Comparison of ENCODE assay signal across 11 cellular contexts in the genomic region with DNA sequence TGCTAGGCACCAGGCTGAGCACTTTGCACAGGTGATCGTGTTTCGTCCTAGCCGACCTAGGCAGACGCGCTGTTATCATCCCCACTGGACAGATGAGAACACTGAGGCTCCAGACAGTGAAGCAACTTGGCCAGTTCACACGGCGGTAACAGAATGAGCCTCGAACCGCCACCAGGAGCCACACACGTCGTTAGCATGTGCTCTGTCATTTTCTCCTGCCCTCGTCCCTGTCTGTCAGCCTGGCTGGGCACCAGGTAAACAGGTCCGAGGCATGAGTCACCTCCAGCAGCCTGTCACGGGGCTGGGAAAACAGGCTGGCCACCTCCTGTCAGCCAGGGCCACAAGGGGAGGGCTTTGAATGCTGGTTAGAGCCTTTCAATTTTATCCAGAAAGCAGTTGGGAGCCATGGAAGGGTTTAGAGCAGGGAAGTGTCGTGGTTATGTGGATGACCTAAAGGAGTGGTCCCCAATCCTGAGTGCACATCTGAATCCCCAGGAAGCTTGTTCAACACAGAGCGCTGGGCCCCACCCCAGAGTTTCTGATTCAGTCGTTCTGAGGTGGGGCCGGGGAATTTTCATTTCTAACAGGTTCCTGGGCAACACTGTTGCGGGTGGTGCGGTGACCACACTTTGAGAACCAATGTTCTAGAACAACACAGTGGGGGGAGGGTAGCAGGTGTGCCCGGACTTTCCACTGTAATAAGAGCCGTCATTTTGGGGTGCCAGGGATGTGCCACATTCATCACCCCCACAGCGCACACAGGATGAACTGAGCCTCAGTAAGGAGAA. TPM values are rescaled to one million over a fixed set of nuclear protein-coding genes. Genes with fewer than 3 reads are reported as not detected.
A peak's percentile ranks its signal among the peaks of the same experiment; 100 is the strongest.
DNase-seq lines count a peak whose midpoint lies in the region; ATAC-seq and TF ChIP-seq lines count a peak whose summit lies in the region.
"Had no signal": no experiment of that assay in that cellular context is flagged by ENCODE, and none has a peak within 500 bp of the region (broad histone marks: within the 10 kb centered on the region; RNA-seq: fewer than 3 reads in every experiment).

No MANE protein-coding gene starts in this region.

- H3K9me2 ChIP-seq in GM23338 (ENCODE audit: insufficient read depth), result no peaks in the 10 kb centered on the region

- H3K36me3 ChIP-seq in GM23338 (ENCODE audit: insufficient read depth), result no peaks in the 10 kb centered on the region

- no peaks in the 10 kb centered on the region for H3K4me1 ChIP-seq in GM23338 (ENCODE audit: insufficient read depth)

- peaks cover 7% of the 10 kb centered on the region for H3K27me3 Mint-ChIP-seq in GM23338 (ENCODE audit: insufficient read depth, low read depth, poor library complexity)

- DNase-seq in DMS53 (lab: John Stamatoyannopoulos, UW), result peak; percentile 97
- peak; percentile 45 for DNase-seq in RPMI8226
- peak; percentile 59 for DNase-seq in glomerular visceral epithelial cell (ENCODE audit: extremely low spot score)
- peak; percentile 54 for DNase-seq in sciatic nerve (ENCODE audit: low spot score)
- no peak for DNase-seq in NCI-H226
- DNase-seq in GM23338 (ENCODE audit: low spot score), result no peak
- no peak for DNase-seq in cerebellar nuclear complex (lab: John Stamatoyannopoulos, UW)
- DNase-seq in activated CD4-positive, CD25-positive, alpha-beta regulatory T cell (lab: John Stamatoyannopoulos, UW), result no peak
- DNase-seq: glutamatergic neuron; KBM-7; stimulated activated CD8-positive, alpha-beta memory T cell treated with anti-CD3 and anti-CD28 coated beads, Interleukin-4, amount 100 ng/mL, for 48 hours had no signal

- no peak overlapping the region for H3K27ac Mint-ChIP-seq in GM23338

- H4K20me1 ChIP-seq in GM23338 (replicated peaks; ENCODE audit: insufficient read depth), result no peaks in the 10 kb centered on the region

- H3K4me2 ChIP-seq in GM23338, result no peak overlapping the region

- no peaks in the 10 kb centered on the region for H3K27me3 ChIP-seq in GM23338 (ENCODE audit: insufficient read depth)

- TF ChIP-seq CTCF in GM23338 (conservative IDR thresholded peaks at IDR 0.05; ENCODE audit: low read depth in 2 of 2), result no peak

- ATAC-seq in sciatic nerve, result no peak
- ATAC-seq in GM23338, result no peak

- H3K4me3 ChIP-seq in GM23338, result no peak overlapping the region

- no peak overlapping the region for H3K27ac ChIP-seq in GM23338 (ENCODE audit: low read depth)

- no peaks in the 10 kb centered on the region for H3K4me1 Mint-ChIP-seq in GM23338

- intact Hi-C loops in sciatic nerve (cut with DNase I), result no loop called here

- no peak overlapping the region for H3K4me3 Mint-ChIP-seq in GM23338

- no peaks in the 10 kb centered on the region for H3K9me3 Mint-ChIP-seq in GM23338

- H3K79me2 ChIP-seq in GM23338 (replicated peaks; ENCODE audit: insufficient read depth), result no peaks in the 10 kb centered on the region

- no peak overlapping the region for H2AFZ ChIP-seq in GM23338

- no peaks in the 10 kb centered on the region for H3F3A ChIP-seq in GM23338 (replicated peaks; ENCODE audit: low read depth)

- H3K36me3 Mint-ChIP-seq in GM23338 (ENCODE audit: low read depth), result no peaks in the 10 kb centered on the region

TF ChIP-seq in GM23338, 12 proteins besides CTCF, POLR2A, EP300 and RAD21 (continues in another document):
- TF ChIP-seq, protein P1, sequence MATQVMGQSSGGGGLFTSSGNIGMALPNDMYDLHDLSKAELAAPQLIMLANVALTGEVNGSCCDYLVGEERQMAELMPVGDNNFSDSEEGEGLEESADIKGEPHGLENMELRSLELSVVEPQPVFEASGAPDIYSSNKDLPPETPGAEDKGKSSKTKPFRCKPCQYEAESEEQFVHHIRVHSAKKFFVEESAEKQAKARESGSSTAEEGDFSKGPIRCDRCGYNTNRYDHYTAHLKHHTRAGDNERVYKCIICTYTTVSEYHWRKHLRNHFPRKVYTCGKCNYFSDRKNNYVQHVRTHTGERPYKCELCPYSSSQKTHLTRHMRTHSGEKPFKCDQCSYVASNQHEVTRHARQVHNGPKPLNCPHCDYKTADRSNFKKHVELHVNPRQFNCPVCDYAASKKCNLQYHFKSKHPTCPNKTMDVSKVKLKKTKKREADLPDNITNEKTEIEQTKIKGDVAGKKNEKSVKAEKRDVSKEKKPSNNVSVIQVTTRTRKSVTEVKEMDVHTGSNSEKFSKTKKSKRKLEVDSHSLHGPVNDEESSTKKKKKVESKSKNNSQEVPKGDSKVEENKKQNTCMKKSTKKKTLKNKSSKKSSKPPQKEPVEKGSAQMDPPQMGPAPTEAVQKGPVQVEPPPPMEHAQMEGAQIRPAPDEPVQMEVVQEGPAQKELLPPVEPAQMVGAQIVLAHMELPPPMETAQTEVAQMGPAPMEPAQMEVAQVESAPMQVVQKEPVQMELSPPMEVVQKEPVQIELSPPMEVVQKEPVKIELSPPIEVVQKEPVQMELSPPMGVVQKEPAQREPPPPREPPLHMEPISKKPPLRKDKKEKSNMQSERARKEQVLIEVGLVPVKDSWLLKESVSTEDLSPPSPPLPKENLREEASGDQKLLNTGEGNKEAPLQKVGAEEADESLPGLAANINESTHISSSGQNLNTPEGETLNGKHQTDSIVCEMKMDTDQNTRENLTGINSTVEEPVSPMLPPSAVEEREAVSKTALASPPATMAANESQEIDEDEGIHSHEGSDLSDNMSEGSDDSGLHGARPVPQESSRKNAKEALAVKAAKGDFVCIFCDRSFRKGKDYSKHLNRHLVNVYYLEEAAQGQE (IDR thresholded peaks at IDR 0.05; ENCODE audit: unreplicated experiment), result no peak
- TF ChIP-seq, protein P2, sequence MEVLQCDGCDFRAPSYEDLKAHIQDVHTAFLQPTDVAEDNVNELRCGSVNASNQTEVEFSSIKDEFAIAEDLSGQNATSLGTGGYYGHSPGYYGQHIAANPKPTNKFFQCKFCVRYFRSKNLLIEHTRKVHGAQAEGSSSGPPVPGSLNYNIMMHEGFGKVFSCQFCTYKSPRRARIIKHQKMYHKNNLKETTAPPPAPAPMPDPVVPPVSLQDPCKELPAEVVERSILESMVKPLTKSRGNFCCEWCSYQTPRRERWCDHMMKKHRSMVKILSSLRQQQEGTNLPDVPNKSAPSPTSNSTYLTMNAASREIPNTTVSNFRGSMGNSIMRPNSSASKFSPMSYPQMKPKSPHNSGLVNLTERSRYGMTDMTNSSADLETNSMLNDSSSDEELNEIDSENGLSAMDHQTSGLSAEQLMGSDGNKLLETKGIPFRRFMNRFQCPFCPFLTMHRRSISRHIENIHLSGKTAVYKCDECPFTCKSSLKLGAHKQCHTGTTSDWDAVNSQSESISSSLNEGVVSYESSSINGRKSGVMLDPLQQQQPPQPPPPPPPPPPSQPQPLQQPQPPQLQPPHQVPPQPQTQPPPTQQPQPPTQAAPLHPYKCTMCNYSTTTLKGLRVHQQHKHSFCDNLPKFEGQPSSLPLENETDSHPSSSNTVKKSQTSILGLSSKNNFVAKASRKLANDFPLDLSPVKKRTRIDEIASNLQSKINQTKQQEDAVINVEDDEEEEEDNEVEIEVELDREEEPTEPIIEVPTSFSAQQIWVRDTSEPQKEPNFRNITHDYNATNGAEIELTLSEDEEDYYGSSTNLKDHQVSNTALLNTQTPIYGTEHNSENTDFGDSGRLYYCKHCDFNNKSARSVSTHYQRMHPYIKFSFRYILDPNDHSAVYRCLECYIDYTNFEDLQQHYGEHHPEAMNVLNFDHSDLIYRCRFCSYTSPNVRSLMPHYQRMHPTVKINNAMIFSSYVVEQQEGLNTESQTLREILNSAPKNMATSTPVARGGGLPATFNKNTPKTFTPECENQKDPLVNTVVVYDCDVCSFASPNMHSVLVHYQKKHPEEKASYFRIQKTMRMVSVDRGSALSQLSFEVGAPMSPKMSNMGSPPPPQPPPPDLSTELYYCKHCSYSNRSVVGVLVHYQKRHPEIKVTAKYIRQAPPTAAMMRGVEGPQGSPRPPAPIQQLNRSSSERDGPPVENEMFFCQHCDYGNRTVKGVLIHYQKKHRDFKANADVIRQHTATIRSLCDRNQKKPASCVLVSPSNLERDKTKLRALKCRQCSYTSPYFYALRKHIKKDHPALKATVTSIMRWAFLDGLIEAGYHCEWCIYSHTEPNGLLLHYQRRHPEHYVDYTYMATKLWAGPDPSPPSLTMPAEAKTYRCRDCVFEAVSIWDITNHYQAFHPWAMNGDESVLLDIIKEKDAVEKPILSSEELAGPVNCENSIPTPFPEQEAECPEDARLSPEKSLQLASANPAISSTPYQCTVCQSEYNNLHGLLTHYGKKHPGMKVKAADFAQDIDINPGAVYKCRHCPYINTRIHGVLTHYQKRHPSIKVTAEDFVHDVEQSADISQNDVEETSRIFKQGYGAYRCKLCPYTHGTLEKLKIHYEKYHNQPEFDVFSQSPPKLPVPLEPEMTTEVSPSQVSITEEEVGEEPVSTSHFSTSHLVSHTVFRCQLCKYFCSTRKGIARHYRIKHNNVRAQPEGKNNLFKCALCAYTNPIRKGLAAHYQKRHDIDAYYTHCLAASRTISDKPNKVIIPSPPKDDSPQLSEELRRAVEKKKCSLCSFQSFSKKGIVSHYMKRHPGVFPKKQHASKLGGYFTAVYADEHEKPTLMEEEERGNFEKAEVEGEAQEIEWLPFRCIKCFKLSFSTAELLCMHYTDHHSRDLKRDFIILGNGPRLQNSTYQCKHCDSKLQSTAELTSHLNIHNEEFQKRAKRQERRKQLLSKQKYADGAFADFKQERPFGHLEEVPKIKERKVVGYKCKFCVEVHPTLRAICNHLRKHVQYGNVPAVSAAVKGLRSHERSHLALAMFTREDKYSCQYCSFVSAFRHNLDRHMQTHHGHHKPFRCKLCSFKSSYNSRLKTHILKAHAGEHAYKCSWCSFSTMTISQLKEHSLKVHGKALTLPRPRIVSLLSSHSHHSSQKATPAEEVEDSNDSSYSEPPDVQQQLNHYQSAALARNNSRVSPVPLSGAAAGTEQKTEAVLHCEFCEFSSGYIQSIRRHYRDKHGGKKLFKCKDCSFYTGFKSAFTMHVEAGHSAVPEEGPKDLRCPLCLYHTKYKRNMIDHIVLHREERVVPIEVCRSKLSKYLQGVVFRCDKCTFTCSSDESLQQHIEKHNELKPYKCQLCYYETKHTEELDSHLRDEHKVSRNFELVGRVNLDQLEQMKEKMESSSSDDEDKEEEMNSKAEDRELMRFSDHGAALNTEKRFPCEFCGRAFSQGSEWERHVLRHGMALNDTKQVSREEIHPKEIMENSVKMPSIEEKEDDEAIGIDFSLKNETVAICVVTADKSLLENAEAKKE (CRISPR knock-in tag; IDR thresholded peaks at IDR 0.05), result no peak
- TF ChIP-seq NANOG (IDR thresholded peaks at IDR 0.05; ENCODE audit: borderline replicate concordance) (no peak), POLR2AphosphoS5 (IDR thresholded peaks at IDR 0.05; ENCODE audit: low read depth) (no peak), JUNB (IDR thresholded peaks at IDR 0.05; ENCODE audit: unreplicated experiment) (no peak), EZH2 (IDR thresholded peaks at IDR 0.05; ENCODE audit: low read depth, unreplicated experiment) (no peak), ZNF331 (CRISPR knock-in tag; IDR thresholded peaks at IDR 0.05; ENCODE audit: low read depth) (no peak), CREB1 (CRISPR knock-in tag; IDR thresholded peaks at IDR 0.05; ENCODE audit: low read depth) (no peak), EZH2phosphoT487 (IDR thresholded peaks at IDR 0.05; ENCODE audit: unreplicated experiment) (no peak), ZNF114 (CRISPR knock-in tag; IDR thresholded peaks at IDR 0.05) (no peak)

RNA-seq across cellular contexts. Expression of gene DUSP1, which starts 39.5 kb away (rescaled TPM):
- total RNA-seq in sciatic nerve, result 296 TPM
- 12.8 and 17.2 TPM in 2 replicates for total RNA-seq in GM23338 (2014; rRNA removed; shearing (Covaris generic))
- polyA plus RNA-seq in GM23338 (2016; fragmentation: Nextera tagmentation; extraction: Ambion mirVana), result 8.7 and 9.7 TPM in 2 replicates

Comparison
In these comparisons a context has a peak if more than half of its experiments do, and no peak if none do; other contexts are left out.
1. DNase-seq: peak in DMS53 (single experiment), RPMI8226 (single experiment), glomerular visceral epithelial cell (single experiment) and sciatic nerve (single experiment); none in NCI-H226 (single experiment), GM23338 (single experiment), cerebellar nuclear complex (0 of 2) and activated CD4-positive, CD25-positive, alpha-beta regulatory T cell (0 of 4).
2. RNA of gene DUSP1, which starts 39.5 kb away (total RNA-seq): 296 TPM in sciatic nerve (single experiment); 12.8 to 17.2 TPM in GM23338; every median in the first group is over 10 times any median in the second.